In genomic region chr2:73035899-73036778, GRCh38 we compare ENCODE assay signal across 13 cellular contexts. TPM values are rescaled to one million over a fixed set of nuclear protein-coding genes. Genes with fewer than 3 reads are reported as not detected.
DNase-seq lines count a peak whose midpoint lies in the region; ATAC-seq and TF ChIP-seq lines count a peak whose summit lies in the region.
"Had no signal": no experiment of that assay in that cellular context is flagged by ENCODE, and none has a peak within 500 bp of the region (broad histone marks: within the 10 kb centered on the region; RNA-seq: fewer than 3 reads in every experiment).

No MANE protein-coding gene starts in this region.

- H2AK5ac ChIP-seq in H9 (ENCODE audit: insufficient read length, low read length): no peak overlapping the region

- H3K18ac ChIP-seq in H9 (ENCODE audit: insufficient read length, low read depth, low read length): peak overlapping the region; percentile 15

- H2BK12ac ChIP-seq in H9 (ENCODE audit: insufficient read length, low read depth, low read length): no peak overlapping the region

- H4K5ac ChIP-seq in H9 (ENCODE audit: insufficient read length, low read depth, low read length): no peak overlapping the region

- no peaks in the 10 kb centered on the region for H3K79me1 ChIP-seq in H9 (ENCODE audit: insufficient read depth, low read depth, low read length, poor library complexity, severe bottlenecking)

- H3K27me3 Mint-ChIP-seq in H9 (ENCODE audit: low read depth): no peaks in the 10 kb centered on the region
- no peaks in the 10 kb centered on the region for H3K27me3 Mint-ChIP-seq in WTC11 (ENCODE audit: low read depth)

- H4K91ac ChIP-seq in H9 (ENCODE audit: insufficient read length, low read depth, low read length): no peak overlapping the region

- no peaks in the 10 kb centered on the region; the same call in 1 of the 2 replicates for H3K4me1 ChIP-seq in H9 (ENCODE audit: insufficient read depth, low read length)
- H3K4me1 ChIP-seq: tibial nerve had no signal

- H3K9ac ChIP-seq in H9 (ENCODE audit: extremely low read depth, insufficient read length, low read length): no peak overlapping the region

- H3K36me3 Mint-ChIP-seq in H9 (ENCODE audit: insufficient read depth in 1 of 3, low read depth in 3 of 3) (peaks cover 0 to 12% (median 12%) of the 10 kb centered on the region in 3 experiments; a peak in 4 of 7 replicates), WTC11 (no peaks in the 10 kb centered on the region)

- H3K4me1 Mint-ChIP-seq in H9: peaks cover 14 to 21% of the 10 kb centered on the region in 2 experiments
- peaks cover 19% of the 10 kb centered on the region for H3K4me1 Mint-ChIP-seq in WTC11

- H2BK15ac ChIP-seq in H9 (ENCODE audit: low read depth, low read length): no peak overlapping the region

- no peak overlapping the region for H2BK5ac ChIP-seq in H9 (ENCODE audit: insufficient read length, low read length)

- DNase-seq in ACHN (peak; percentile 24), H9 (peak; percentile 79), WTC11 (ENCODE audit: low spot score) (peak; percentile 53), iPS DF 4.7 (ENCODE audit: extremely low read depth, low spot score) (peak; percentile 28), OCI-M2 (lab: John Stamatoyannopoulos, UW; ENCODE audit: unreplicated experiment) (no peak)
- no peak for DNase-seq in activated T-cell treated with anti-CD3 and anti-CD28 coated beads, Interleukin-2, amount 50 U/mL, for 48 hours
- DNase-seq: activated naive CD4-positive, alpha-beta T cell treated with anti-CD3 and anti-CD28 coated beads, Interleukin-2, amount 50 U/mL, for 16 hours; effector memory CD4-positive, alpha-beta T cell; NCI-H1048; T-helper 1 cell had no signal

- no peak overlapping the region for H3K23ac ChIP-seq in H9 (ENCODE audit: insufficient read length, low read depth, low read length)

- H2BK120ac ChIP-seq in H9 (ENCODE audit: low read depth, low read length, poor library complexity, severe bottlenecking): no peak overlapping the region

- no peaks in the 10 kb centered on the region for H4K20me1 ChIP-seq in H9 (ENCODE audit: control insufficient read depth, insufficient read depth, insufficient read length)

- peak overlapping the region; percentile 50 for H3K14ac ChIP-seq in H9 (ENCODE audit: insufficient read depth, low read length)

- no peaks in the 10 kb centered on the region for H3K79me2 ChIP-seq in H9 (ENCODE audit: insufficient read depth, low read length)

- H3K56ac ChIP-seq in H9 (ENCODE audit: insufficient read length, low read depth, low read length): no peak overlapping the region

- H3K4me2 ChIP-seq in H9 (ENCODE audit: insufficient read depth, insufficient read length, low read length): no peak overlapping the region

- H3K4me3 Mint-ChIP-seq in H9 (no peak overlapping the region; a peak in 1 of 5 replicates), WTC11 (no peak overlapping the region)

- no peak overlapping the region for H3K4ac ChIP-seq in H9 (ENCODE audit: low read depth, low read length)

- CTCF ChIA-PET in WTC11 (lab: Charles Lee): interaction anchor here (0.7 to 2.5 kb wide), 23 partner anchors 12 to 176 kb away, joined by 3 to 20 read pairs (median 4); partner anchors contain the start of genes EMX1 and SPR

- no peaks in the 10 kb centered on the region for H3K27me3 ChIP-seq in H9 (ENCODE audit: insufficient read depth, low read length)
- H3K27me3 ChIP-seq: tibial nerve had no signal

- H3K27ac ChIP-seq in H9 (ENCODE audit: insufficient read length, low read depth, low read length): no peak overlapping the region
- H3K27ac ChIP-seq: tibial nerve had no signal

- POLR2A ChIA-PET in WTC11 (lab: Charles Lee): interaction anchor here (0.6 to 0.7 kb wide), 2 partner anchors 17 to 140 kb away, joined by 4 to 12 read pairs; no protein-coding TSS in a partner anchor

- no peak overlapping the region for H3T11ph ChIP-seq in H9 (ENCODE audit: low read length)

- TF ChIP-seq CTCF in H9 (conservative IDR thresholded peaks at IDR 0.05) (peak; percentile 67), WTC11 (IDR thresholded peaks at IDR 0.05) (no peak)

- in situ Hi-C loops in ACHN (cut with HindIII; ENCODE audit: low pct_ligation_motif_present, low pct_unique_long_range_greater_than_20kb, low sequenced_read_pairs): no loop called here

- no peak overlapping the region for H2AFZ ChIP-seq in H9 (ENCODE audit: low read length)

- no peak overlapping the region for H2BK20ac ChIP-seq in H9 (ENCODE audit: low read depth, low read length, poor library complexity, severe bottlenecking)

- H3K9me3 Mint-ChIP-seq in H9: no peaks in the 10 kb centered on the region
- H3K9me3 Mint-ChIP-seq in WTC11: no peaks in the 10 kb centered on the region

- ATAC-seq in WTC11 (peak; percentile 97), GM21367 (IDR thresholded peaks at IDR 0.05; ENCODE audit: unreplicated experiment) (no peak), GM21619 (IDR thresholded peaks at IDR 0.05; ENCODE audit: unreplicated experiment) (no peak)

- no peak overlapping the region for H4K8ac ChIP-seq in H9 (replicated peaks; ENCODE audit: insufficient read length, low read depth, low read length)

- H3K27ac Mint-ChIP-seq in H9 (peak overlapping the region; percentile 55 to 85 (median 68); a peak in 3 of 7 replicates), WTC11 (no peak overlapping the region)

- WGBS in H9 (ENCODE audit: extremely low coverage, insufficient read length, low lambda C conversion rate): no CpG with 5 or more reads among the region's 6 CpGs

- no peaks in the 10 kb centered on the region for H3K23me2 ChIP-seq in H9 (ENCODE audit: insufficient read length, low read depth, low read length, poor library complexity, severe bottlenecking)

- no peaks in the 10 kb centered on the region for H3K9me3 ChIP-seq in H9 (ENCODE audit: control insufficient read depth, low read depth, low read length)
- H3K9me3 ChIP-seq: tibial nerve had no signal

TF ChIP-seq in WTC11, 78 proteins besides CTCF, POLR2A, EP300 and RAD21:
- TF ChIP-seq MYBL2 (CRISPR knock-in tag; IDR thresholded peaks at IDR 0.05): no peak
- no peak for TF ChIP-seq ESRRA (CRISPR knock-in tag; IDR thresholded peaks at IDR 0.05; ENCODE audit: borderline replicate concordance)
- no peak for TF ChIP-seq PRRX2 (CRISPR knock-in tag; IDR thresholded peaks at IDR 0.05)
- peak; percentile 81 for TF ChIP-seq ZNF121 (CRISPR knock-in tag; IDR thresholded peaks at IDR 0.05)

RNA-seq across cellular contexts. Expression of gene SFXN5, which starts 35.4 kb away (rescaled TPM):
- total RNA-seq in H9 (2021): 28.9 and 30.9 TPM in 2 replicates
- total RNA-seq in WTC11 (2021): 23.1 to 25.9 TPM (median 23.6 TPM) in 3 replicates

Comparison
In these comparisons a context has a peak if more than half of its experiments do, and no peak if none do; other contexts are left out.
1. DNase-seq: peak in ACHN (single experiment), H9 (single experiment), WTC11 (single experiment) and iPS DF 4.7 (single experiment); none in activated T-cell treated with anti-CD3 and anti-CD28 coated beads, Interleukin-2, amount 50 U/mL, for 48 hours (0 of 2) and OCI-M2 (single experiment).